In the genomic region with DNA sequence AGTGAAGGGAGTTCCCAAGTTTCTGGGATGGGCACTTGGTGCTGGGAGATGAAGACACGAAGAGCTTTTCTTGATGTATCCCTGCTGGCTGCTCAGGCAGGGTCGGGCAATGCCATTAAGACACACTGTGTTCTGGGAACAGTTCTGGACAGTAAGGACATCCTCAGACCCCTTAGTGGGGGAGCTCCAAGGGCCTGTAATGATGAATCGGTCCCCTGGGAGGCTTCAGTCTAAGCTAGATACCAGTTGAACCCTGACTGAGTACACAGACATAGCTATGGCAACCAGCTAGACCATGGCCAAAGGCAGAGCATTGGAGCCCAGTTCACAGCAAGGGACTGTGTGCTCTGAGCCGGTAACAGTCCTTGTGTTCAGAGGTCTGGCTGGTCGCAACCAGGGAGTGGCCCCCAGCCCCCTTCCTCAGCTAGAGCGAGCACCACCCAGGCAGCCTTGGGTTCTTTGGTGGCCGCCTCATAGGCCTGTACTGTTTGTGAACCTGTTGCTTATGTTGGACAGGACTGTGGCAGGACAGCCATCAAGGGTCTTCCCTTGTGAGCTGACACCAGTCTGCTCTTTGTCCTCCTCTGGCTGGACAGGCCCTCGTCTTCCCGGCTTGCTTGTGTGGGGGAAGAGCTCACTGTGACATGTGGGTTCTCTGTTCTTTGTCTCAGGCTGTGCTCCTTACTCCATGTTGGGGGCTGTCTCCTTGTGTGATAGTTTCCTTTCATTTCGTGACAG, we compare ENCODE assay signal across 10 cellular contexts. TPM values are rescaled to one million over a fixed set of nuclear protein-coding genes. Genes with fewer than 3 reads are reported as not detected.
DNase-seq lines count a peak whose midpoint lies in the region; ATAC-seq and TF ChIP-seq lines count a peak whose summit lies in the region.
"Had no signal": no experiment of that assay in that cellular context is flagged by ENCODE, and none has a peak within 500 bp of the region (broad histone marks: within the 10 kb centered on the region; RNA-seq: fewer than 3 reads in every experiment).

No MANE protein-coding gene starts in this region.

- intact Hi-C loops in esophagus muscularis mucosa (cut with DNase I), result no loop called here

- H3K36me3 ChIP-seq in CD4-positive, CD25-positive, alpha-beta regulatory T cell (ENCODE audit: control insufficient read depth, insufficient read depth, low read length), result peaks cover 44% of the 10 kb centered on the region
- H3K36me3 ChIP-seq in RWPE2 (ENCODE audit: low read depth), result peaks cover 37% of the 10 kb centered on the region
- peaks cover 15 to 24% (median 18%) of the 10 kb centered on the region in 4 donors for H3K36me3 ChIP-seq in esophagus muscularis mucosa

- TF ChIP-seq EP300 in esophagus muscularis mucosa (IDR thresholded peaks at IDR 0.05), result no peak

- 68% methylated on average over 10 of the region's 10 CpGs for WGBS in esophagus muscularis mucosa

- no peaks in the 10 kb centered on the region for H3K27me3 ChIP-seq in CD4-positive, CD25-positive, alpha-beta regulatory T cell (ENCODE audit: control insufficient read depth, insufficient read depth, low read length)
- H3K27me3 ChIP-seq in RWPE2 (ENCODE audit: insufficient read depth, poor library complexity, severe bottlenecking), result no peaks in the 10 kb centered on the region
- H3K27me3 ChIP-seq in esophagus muscularis mucosa, result no peaks in the 10 kb centered on the region

- H3K9me3 ChIP-seq in CD4-positive, CD25-positive, alpha-beta regulatory T cell (ENCODE audit: control insufficient read depth in 2 of 2, low read length in 2 of 2), result no peaks in the 10 kb centered on the region
- H3K9me3 ChIP-seq in RWPE2 (ENCODE audit: severe bottlenecking), result no peaks in the 10 kb centered on the region
- no peaks in the 10 kb centered on the region for H3K9me3 ChIP-seq in esophagus muscularis mucosa

- H3K27me3 Mint-ChIP-seq in CD4-positive, CD25-positive, alpha-beta regulatory T cell, result no peaks in the 10 kb centered on the region
- H3K27me3 Mint-ChIP-seq in progenitor cell of endocrine pancreas, result no peaks in the 10 kb centered on the region

- H3K27ac ChIP-seq in CD4-positive, CD25-positive, alpha-beta regulatory T cell (ENCODE audit: insufficient read depth, low read length, poor library complexity, severe bottlenecking), result no peak overlapping the region
- H3K27ac ChIP-seq in RWPE2 (ENCODE audit: poor library complexity, severe bottlenecking) (peak overlapping the region; percentile 99), esophagus muscularis mucosa (replicated peaks in 1 of 4) (peak overlapping the region; percentile 69 to 85 (median 76))

- no peak for DNase-seq in CD4-positive, CD25-positive, alpha-beta regulatory T cell
- DNase-seq in RWPE2 (ENCODE audit: low spot score) (no peak), esophagus muscularis mucosa (ENCODE audit: extremely low spot score) (no peak), progenitor cell of endocrine pancreas (ENCODE audit: low spot score, unreplicated experiment) (no peak), SW480 (ENCODE audit: low spot score) (no peak)
- no peak for DNase-seq in stimulated activated CD8-positive, alpha-beta memory T cell treated with anti-CD3 and anti-CD28 coated beads, Interleukin-4, amount 100 ng/mL, for 48 hours
- DNase-seq in stimulated activated CD4-positive, alpha-beta T cell treated with anti-CD3 and anti-CD28 coated beads, Interleukin-4, amount 100 ng/mL, for 24 hours, result no peak
- DNase-seq: activated gamma-delta T cell; stimulated activated CD4-positive, alpha-beta T cell treated with anti-CD3 and anti-CD28 coated beads, Interleukin-2, amount 100 ng/mL, for 24 hours had no signal

- H3K36me3 Mint-ChIP-seq in CD4-positive, CD25-positive, alpha-beta regulatory T cell, result peaks cover 18% of the 10 kb centered on the region
- H3K36me3 Mint-ChIP-seq in progenitor cell of endocrine pancreas (ENCODE audit: insufficient read depth), result peaks cover 8% of the 10 kb centered on the region

- H3K4me3 ChIP-seq in CD4-positive, CD25-positive, alpha-beta regulatory T cell (ENCODE audit: low read depth, low read length), result no peak overlapping the region
- no peak overlapping the region for H3K4me3 ChIP-seq in RWPE2 (ENCODE audit: severe bottlenecking)
- H3K4me3 ChIP-seq in esophagus muscularis mucosa, result no peak overlapping the region

- no peaks in the 10 kb centered on the region for H3K9me3 Mint-ChIP-seq in CD4-positive, CD25-positive, alpha-beta regulatory T cell
- peaks cover 3% of the 10 kb centered on the region for H3K9me3 Mint-ChIP-seq in progenitor cell of endocrine pancreas (ENCODE audit: low read depth)

- ATAC-seq in CD4-positive, CD25-positive, alpha-beta regulatory T cell (ENCODE audit: low read depth in 2 of 2), result no peak
- ATAC-seq in RWPE2 (ENCODE audit: low read depth) (no peak), GM19035 (IDR thresholded peaks at IDR 0.05; ENCODE audit: unreplicated experiment) (no peak)

- peaks cover 9 to 85% (median 43%) of the 10 kb centered on the region in 4 donors for H3K4me1 Mint-ChIP-seq in CD4-positive, CD25-positive, alpha-beta regulatory T cell
- H3K4me1 Mint-ChIP-seq in progenitor cell of endocrine pancreas (ENCODE audit: low read depth), result peaks cover 2% of the 10 kb centered on the region

- peak overlapping the region in 2 of 4 donors; percentile 23 to 70 for H3K4me3 Mint-ChIP-seq in CD4-positive, CD25-positive, alpha-beta regulatory T cell
- H3K4me3 Mint-ChIP-seq in progenitor cell of endocrine pancreas (ENCODE audit: low read depth), result no peak overlapping the region

- no peak for TF ChIP-seq POLR2A in esophagus muscularis mucosa (IDR thresholded peaks at IDR 0.05; ENCODE audit: low read depth)

- H3K4me1 ChIP-seq in CD4-positive, CD25-positive, alpha-beta regulatory T cell (ENCODE audit: control insufficient read depth, insufficient read depth, low read length, poor library complexity, severe bottlenecking), result peaks cover 38% of the 10 kb centered on the region
- peaks cover 50% of the 10 kb centered on the region for H3K4me1 ChIP-seq in RWPE2 (ENCODE audit: insufficient read depth, poor library complexity, severe bottlenecking)
- peaks cover 61 to 75% (median 72%) of the 10 kb centered on the region in 4 donors for H3K4me1 ChIP-seq in esophagus muscularis mucosa

- no peak for TF ChIP-seq CTCF in RWPE2 (IDR thresholded peaks at IDR 0.05; ENCODE audit: poor library complexity, severe bottlenecking)
- no peak for TF ChIP-seq CTCF in esophagus muscularis mucosa (IDR thresholded peaks at IDR 0.05)
- TF ChIP-seq CTCF in progenitor cell of endocrine pancreas (IDR thresholded peaks at IDR 0.05; ENCODE audit: unreplicated experiment), result no peak

- peak overlapping the region; percentile 86 to 93 (median 87) for H3K27ac Mint-ChIP-seq in CD4-positive, CD25-positive, alpha-beta regulatory T cell
- peak overlapping the region; percentile 60 for H3K27ac Mint-ChIP-seq in progenitor cell of endocrine pancreas

RNA-seq across cellular contexts. Expression of a gene that starts 25.0 kb away (rescaled TPM):
- total RNA-seq in CD4-positive, CD25-positive, alpha-beta regulatory T cell, result 397 TPM
- 10 to 100 TPM; 35.1 to 43.0 (median 38.5) TPM for polyA plus RNA-seq in CD4-positive, CD25-positive, alpha-beta regulatory T cell
- total RNA-seq in esophagus muscularis mucosa, result 10 to 100 TPM; 34.0 to 54.1 (median 38.9) TPM
- total RNA-seq in progenitor cell of endocrine pancreas, result 77.8 and 78.0 TPM in 2 replicates

RNA-seq across cellular contexts. Expression of a gene that starts 36.8 kb away (rescaled TPM):
- total RNA-seq in CD4-positive, CD25-positive, alpha-beta regulatory T cell, result 55.6 TPM
- polyA plus RNA-seq in CD4-positive, CD25-positive, alpha-beta regulatory T cell, result 10 to 100 TPM; 40.1 to 48.1 (median 42.4) TPM
- total RNA-seq in esophagus muscularis mucosa, result 10 to 100 TPM; 19.9 to 35.5 (median 27.3) TPM
- 47.3 and 51.6 TPM in 2 replicates for total RNA-seq in progenitor cell of endocrine pancreas
